17 cellular contexts compared by ENCODE assay signal in genomic region chr13:38361551-38362262, GRCh38. TPM values are rescaled to one million over a fixed set of nuclear protein-coding genes. Genes with fewer than 3 reads are reported as not detected.
A peak's percentile ranks its signal among the peaks of the same experiment; 100 is the strongest.
DNase-seq lines count a peak whose midpoint lies in the region; ATAC-seq, FAIRE-seq and TF ChIP-seq lines count a peak whose summit lies in the region.
"Had no signal": no experiment of that assay in that cellular context is flagged by ENCODE, and none has a peak within 500 bp of the region (broad histone marks: within the 10 kb centered on the region; RNA-seq: fewer than 3 reads in every experiment).

No MANE protein-coding gene starts in this region.

- POLR2A ChIA-PET in GM12878 (lab: Charles Lee) = interaction anchor here (2.2 kb wide), 1 partner anchor 11 kb away, joined by 4 read pairs; no protein-coding TSS in a partner anchor

- RAD21 ChIA-PET in GM12878 (lab: Charles Lee; ENCODE audit: unreplicated experiment) = no interaction called here

- H3K27me3 ChIP-seq in BLaER1 = no peaks in the 10 kb centered on the region
- no peaks in the 10 kb centered on the region for H3K27me3 ChIP-seq in GM12878 (replicated peaks in 1 of 2; ENCODE audit: control insufficient read depth in 2 of 2, insufficient read depth in 2 of 2, low read length in 1 of 2)
- H3K27me3 ChIP-seq in lower lobe of right lung (ENCODE audit: low read depth) = no peaks in the 10 kb centered on the region
- H3K27me3 ChIP-seq: dorsolateral prefrontal cortex had no signal

- TF ChIP-seq CTCF in GM12878 (IDR thresholded peaks at IDR 0.05 in 2 of 3, conservative IDR thresholded peaks at IDR 0.05 in 1 of 3; ENCODE audit: control insufficient read depth in 2 of 3, extremely low read depth in 1 of 3, insufficient read depth in 1 of 3, low read depth in 3 of 3, low read length in 3 of 3) (no peak), lower lobe of right lung (IDR thresholded peaks at IDR 0.05) (no peak)

- in situ Hi-C loops in GM12878 (cut with MboI) = loop anchor here (25.0 kb wide), 1 partner anchor 1299 kb away; the partner anchor contains the start of gene SUPT20H

- no peak for TF ChIP-seq POLR2A in GM12878 (IDR thresholded peaks at IDR 0.05; ENCODE audit: low read depth, low read length)

- no peaks in the 10 kb centered on the region for H4K20me1 ChIP-seq in BLaER1
- no peaks in the 10 kb centered on the region for H4K20me1 ChIP-seq in GM12878 (ENCODE audit: control insufficient read depth, insufficient read depth)

- H2AFZ ChIP-seq in GM12878 (ENCODE audit: control insufficient read depth, low read depth, low read length) = no peak overlapping the region

- WGBS in GM12878 (ENCODE audit: insufficient coverage, insufficient replicate concordance, low lambda C conversion rate, missing lambda C conversion rate) = 65% methylated on average over 4 of the region's 4 CpGs

- intact Hi-C loops in GM12878 (cut with micrococcal nuclease; ENCODE audit: unreplicated experiment) = no loop called here
- intact Hi-C loops in lower lobe of right lung (cut with DNase I) = no loop called here

- H3K4me3 ChIP-seq in BLaER1 (peak overlapping the region; percentile 35), GM12878 (no peak overlapping the region), lower lobe of right lung (no peak overlapping the region)
- H3K4me3 ChIP-seq: dorsolateral prefrontal cortex, thoracic aorta had no signal

- peaks cover 53% of the 10 kb centered on the region for H3K4me1 ChIP-seq in BLaER1
- no peaks in the 10 kb centered on the region for H3K4me1 ChIP-seq in GM12878 (ENCODE audit: control insufficient read depth, insufficient read depth, low read length)
- no peaks in the 10 kb centered on the region for H3K4me1 ChIP-seq in lower lobe of right lung

- peak; percentile 14; the same call in 1 of the 2 replicates for TF ChIP-seq RAD21 in GM12878 (IDR thresholded peaks at IDR 0.05; ENCODE audit: insufficient read depth, low read depth, low read length)

- peak overlapping the region; percentile 77 for H3K4me2 ChIP-seq in BLaER1
- no peak overlapping the region for H3K4me2 ChIP-seq in GM12878 (ENCODE audit: control insufficient read depth, insufficient read depth)

- peak overlapping the region; percentile 62 for H3K27ac ChIP-seq in BLaER1
- H3K27ac ChIP-seq in GM12878 (ENCODE audit: control insufficient read depth, insufficient read depth) = no peak overlapping the region
- H3K27ac ChIP-seq in lower lobe of right lung = no peak overlapping the region
- H3K27ac ChIP-seq: thoracic aorta had no signal

- no peak for FAIRE-seq in GM12878 (lab: Jason Lieb, UNC)

- CTCF ChIA-PET in GM12878 (lab: Yijun Ruan, JAX) = no interaction called here

- peak overlapping the region; percentile 47; the same call in 1 of the 2 replicates for H3K9ac ChIP-seq in BLaER1
- no peak overlapping the region for H3K9ac ChIP-seq in GM12878 (ENCODE audit: control insufficient read depth, insufficient read depth, low read length)

- DNase-seq in GM12878 (ENCODE audit: low read depth, low spot score) (no peak), medulla oblongata (ENCODE audit: extremely low spot score) (peak; percentile 33), lower lobe of right lung (no peak), COLO829 (ENCODE audit: low spot score) (no peak), LoVo (ENCODE audit: low spot score) (no peak)
- DNase-seq in stimulated activated CD4-positive, alpha-beta T cell treated with anti-CD3 and anti-CD28 coated beads, Interleukin-15, amount 100 ng/mL, for 24 hours = no peak
- DNase-seq: activated CD4-positive, alpha-beta T cell treated with anti-CD3 and anti-CD28 coated beads for 48 hours; dorsolateral prefrontal cortex; erythroblast; GOT3; NCI-H1694 treated with DMSO at 0.1 percent for 48 hours; NCI-H2227 treated with DMSO at 0.1 percent for 48 hours; NCI-H82; stimulated activated CD4-positive, alpha-beta T cell treated with anti-CD3 and anti-CD28 coated beads, Interleukin-12 subunit alpha, Interleukin-12 subunit beta, amount 100 ng/mL, for 4 hours had no signal

- SMC1A ChIA-PET in GM12878 (lab: Charles Lee; ENCODE audit: uncharacterized antibody, unreplicated experiment) = interaction anchor here (1.0 to 1.2 kb wide), 2 partner anchors 8 to 11 kb away, joined by 3 to 5 read pairs; no protein-coding TSS in a partner anchor

- peaks cover 22% of the 10 kb centered on the region for H3K36me3 ChIP-seq in BLaER1
- H3K36me3 ChIP-seq in GM12878 (ENCODE audit: control insufficient read depth in 2 of 2, insufficient read depth in 2 of 2, low read length in 1 of 2) = peaks cover 0 to 6% of the 10 kb centered on the region in 2 experiments; a peak in 1 of 4 replicates
- peaks cover 59% of the 10 kb centered on the region for H3K36me3 ChIP-seq in lower lobe of right lung

- H3K9me3 ChIP-seq in BLaER1 (0 out of 2 replicates have a peak, but pooled peaks cover 3% of the 10 kb centered on the region), GM12878 (replicated peaks; ENCODE audit: control insufficient read depth, insufficient read depth, low read length) (no peaks in the 10 kb centered on the region), lower lobe of right lung (no peaks in the 10 kb centered on the region)
- H3K9me3 ChIP-seq: thoracic aorta had no signal

- no peak for TF ChIP-seq EP300 in GM12878 (IDR thresholded peaks at IDR 0.05; ENCODE audit: borderline replicate concordance in 1 of 2, control insufficient read depth in 1 of 2, low read depth in 2 of 2, low read length in 2 of 2)

- H3K79me2 ChIP-seq in GM12878 (ENCODE audit: control insufficient read depth, insufficient read depth, low read length) = no peaks in the 10 kb centered on the region

- TSS peak; percentile 38 for BruUV-seq in GM12878 (replicated peaks; lab: Mats Ljungman, UMichigan)

- ATAC-seq in GM18868 (IDR thresholded peaks at IDR 0.05; ENCODE audit: unreplicated experiment) = peak; percentile 38
- ATAC-seq in GM12878 = peak; percentile 15; the same call in 1 of the 3 replicates
- no peak for ATAC-seq in lower lobe of right lung

TF ChIP-seq in GM12878, 131 proteins besides CTCF, POLR2A, EP300 and RAD21:
- TF ChIP-seq, protein P1, sequence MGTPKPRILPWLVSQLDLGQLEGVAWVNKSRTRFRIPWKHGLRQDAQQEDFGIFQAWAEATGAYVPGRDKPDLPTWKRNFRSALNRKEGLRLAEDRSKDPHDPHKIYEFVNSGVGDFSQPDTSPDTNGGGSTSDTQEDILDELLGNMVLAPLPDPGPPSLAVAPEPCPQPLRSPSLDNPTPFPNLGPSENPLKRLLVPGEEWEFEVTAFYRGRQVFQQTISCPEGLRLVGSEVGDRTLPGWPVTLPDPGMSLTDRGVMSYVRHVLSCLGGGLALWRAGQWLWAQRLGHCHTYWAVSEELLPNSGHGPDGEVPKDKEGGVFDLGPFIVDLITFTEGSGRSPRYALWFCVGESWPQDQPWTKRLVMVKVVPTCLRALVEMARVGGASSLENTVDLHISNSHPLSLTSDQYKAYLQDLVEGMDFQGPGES (IDR thresholded peaks at IDR 0.05) = no peak
- TF ChIP-seq SPI1 (IDR thresholded peaks at IDR 0.05; ENCODE audit: borderline replicate concordance, insufficient read depth, low read depth, low read length) = peak; percentile 25; the same call in 1 of the 2 replicates
TF ChIP-seq in GM12878: peak in this region for 1.

RNA-seq across cellular contexts. Expression of gene UFM1, which starts 12.1 kb away (rescaled TPM):
- 125 and 126 TPM in 2 replicates for total RNA-seq in GM12878 (2013; cell fraction: nucleolus; rRNA removed)
- total RNA-seq in GM12878 (2014; rRNA removed) (44.2 and 56.5 TPM in 2 replicates), GM12878 (2014; rRNA removed; fragmentation: Illumina TruSeq; extraction: Trizol) (61.3 and 63.7 TPM in 2 replicates), GM12878 (2021) (40.8 and 42.9 TPM in 2 replicates), lower lobe of right lung (60.0 TPM)
- polyA plus RNA-seq in GM12878 (2011; ENCODE audit: low read depth) = 29.6 TPM
- polyA plus RNA-seq in GM12878 (2011; rRNA removed) (86.3 and 128 TPM in 2 replicates), GM12878 (2014; fragmentation: Illumina TruSeq; extraction: Trizol) (51.5 and 72.7 TPM in 2 replicates), GM12878 (2014; fragmentation: Nextera tagmentation; extraction: Ambion mirVana) (10 to 100 TPM; 91.9 to 96.5 TPM), GM12878 (2014; rRNA removed) (35.7 and 45.7 TPM in 2 replicates), GM12878 (2016; fragmentation: Nextera tagmentation; extraction: Ambion mirVana) (10 to 100 TPM; 89.4 to 92.6 TPM)
- 24.6 and 25.5 TPM in 2 replicates for polyA plus RNA-seq in GM12878 (2011; cell fraction: cytosol; rRNA removed)
- 35.1 and 58.7 TPM in 2 replicates for polyA plus RNA-seq in GM12878 (2011; cell fraction: nucleus; rRNA removed)
- polyA plus RNA-seq in GM12878 (2012) = 50.4 and 54.5 TPM in 2 replicates
- 32.5 and 44.8 TPM in 2 replicates for polyA minus RNA-seq in GM12878 (2011; rRNA and poly(A)+ RNA removed)
- 21.1 and 22.8 TPM in 2 replicates for polyA minus RNA-seq in GM12878 (2011; cell fraction: cytosol; rRNA and poly(A)+ RNA removed)
- 56.8 and 59.5 TPM in 2 replicates for polyA minus RNA-seq in GM12878 (2011; cell fraction: nucleus; rRNA and poly(A)+ RNA removed)

Comparison
In these comparisons a context has a peak if more than half of its experiments do, and no peak if none do; other contexts are left out.
1. ATAC-seq: peak in GM18868 (single experiment) and GM12878 (single experiment); none in lower lobe of right lung (0 of 2).